28 cellular contexts compared by ENCODE assay signal in the genomic region with DNA sequence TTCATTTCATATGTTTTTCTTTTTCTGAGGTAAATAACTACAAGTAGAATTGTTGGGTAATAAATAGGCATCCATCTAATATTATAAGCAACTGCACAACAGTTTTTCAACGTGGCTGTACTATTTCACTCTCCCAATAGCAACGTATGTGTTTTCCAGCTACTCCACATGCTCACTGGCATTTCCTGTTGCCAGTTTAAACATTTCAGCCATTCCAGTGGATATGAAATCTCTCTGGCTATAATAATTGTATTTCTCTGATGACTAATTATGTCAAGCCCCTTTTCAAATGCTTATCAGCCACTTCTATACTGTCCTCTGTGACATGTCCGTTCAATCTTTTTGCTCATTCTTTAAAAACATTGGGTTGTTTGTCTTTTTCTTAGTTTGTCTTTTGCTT. TPM values are rescaled to one million over a fixed set of nuclear protein-coding genes. Genes with fewer than 3 reads are reported as not detected.
DNase-seq lines count a peak whose midpoint lies in the region; FAIRE-seq and TF ChIP-seq lines count a peak whose summit lies in the region.
"Had no signal": no experiment of that assay in that cellular context is flagged by ENCODE, and none has a peak within 500 bp of the region (broad histone marks: within the 10 kb centered on the region; RNA-seq: fewer than 3 reads in every experiment).

No MANE protein-coding gene starts in this region.

- no peak overlapping the region for H3K4me3 Mint-ChIP-seq in activated T-helper 1 cell treated with anti-CD3 and anti-CD28 coated beads, Interleukin-12 subunit alpha, Interleukin-12 subunit beta, Interleukin-2, Interleukin-4 antibody, amounts not matched to agents 30 ng/mL and 10 ng/mL and 1 ng/mL, durations not matched to agents 14 hours and 24 hours and 36 hours
- H3K4me3 Mint-ChIP-seq: activated naive CD8-positive, alpha-beta T cell treated with anti-CD3 and anti-CD28 coated beads for 36 hours; CD8-positive, alpha-beta T cell; nephron progenitor cell; stimulated activated naive CD8-positive, alpha-beta T cell treated with anti-CD3 and anti-CD28 coated beads, Interleukin-15, Interleukin-2, amounts not matched to agents 100 ng/mL and 50 ng/mL, for 24 hours had no signal

- peaks cover 19% of the 10 kb centered on the region; the same call in 1 of the 2 replicates for H3F3A ChIP-seq in GM23248 (ENCODE audit: insufficient read depth)

- H3K9me2 ChIP-seq in GM23248 (ENCODE audit: insufficient read depth): no peaks in the 10 kb centered on the region

- no peaks in the 10 kb centered on the region for H3K79me2 ChIP-seq in GM23248 (ENCODE audit: insufficient read depth)
- no peaks in the 10 kb centered on the region for H3K79me2 ChIP-seq in osteoblast (ENCODE audit: insufficient read depth, low read length)

- H3K9me3 ChIP-seq in GM23248 (ENCODE audit: low read depth): no peaks in the 10 kb centered on the region
- no peaks in the 10 kb centered on the region for H3K9me3 ChIP-seq in osteoblast (ENCODE audit: low read depth, low read length)
- no peaks in the 10 kb centered on the region for H3K9me3 ChIP-seq in left ventricle myocardium inferior (replicated peaks)
- H3K9me3 ChIP-seq: breast epithelium, tibial nerve had no signal

- H4K20me1 ChIP-seq in GM23248 (ENCODE audit: insufficient read depth) (no peaks in the 10 kb centered on the region), osteoblast (ENCODE audit: insufficient read depth, low read length) (no peaks in the 10 kb centered on the region)

- H3K4me2 ChIP-seq in GM23248 (ENCODE audit: unreplicated experiment) (peak overlapping the region; percentile 16), osteoblast (ENCODE audit: insufficient read depth, low read length) (peak overlapping the region; percentile 24)

- H3K27ac ChIP-seq in GM23248 (no peak overlapping the region), epithelial cell of prostate (peak overlapping the region; percentile 6), osteoblast (ENCODE audit: low read depth, low read length) (peak overlapping the region; percentile 9), left ventricle myocardium inferior (replicated peaks) (no peak overlapping the region)
- H3K27ac ChIP-seq: breast epithelium, dorsolateral prefrontal cortex, tibial nerve had no signal

- no peak overlapping the region for H3K4me3 ChIP-seq in GM23248
- no peak overlapping the region for H3K4me3 ChIP-seq in osteoblast (ENCODE audit: insufficient read depth, low read length)
- no peak overlapping the region for H3K4me3 ChIP-seq in left ventricle myocardium inferior
- H3K4me3 ChIP-seq: breast epithelium, dorsolateral prefrontal cortex, tibial nerve had no signal

- DNase-seq in GM23248 (peak; percentile 33), amniotic epithelial cell (ENCODE audit: low read depth) (peak; percentile 73), epithelial cell of prostate (ENCODE audit: low read depth, low spot score) (no peak), osteoblast (ENCODE audit: insufficient read length, low spot score, missing footprints) (peak; percentile 46), NCI-H2081 treated with DMSO at 0.1 percent for 48 hours (lab: John Stamatoyannopoulos, UW) (no peak), left ventricle myocardium inferior (no peak), H54 (ENCODE audit: insufficient read length, low spot score) (no peak)
- no peak for DNase-seq in activated T-helper 1 cell treated with anti-CD3 and anti-CD28 coated beads, Interleukin-12 subunit alpha, Interleukin-12 subunit beta, Interleukin-2, Interleukin-4 antibody, amounts not matched to agents 30 ng/mL and 10 ng/mL and 1 ng/mL, durations not matched to agents 14 hours and 24 hours and 36 hours (ENCODE audit: low spot score)
- DNase-seq: activated CD4-positive, alpha-beta T cell treated with anti-CD3 and anti-CD28 coated beads for 1 hour; activated naive CD8-positive, alpha-beta T cell treated with anti-CD3 and anti-CD28 coated beads for 36 hours; CD8-positive, alpha-beta T cell; DMS53; dorsolateral prefrontal cortex; glutamatergic neuron; left cardiac atrium; midbrain; NCI-H1105; NCI-H2081; NCI-H510A treated with DMSO at 0.1 percent for 48 hours; nephron progenitor cell; small intestine; stimulated activated CD4-positive, alpha-beta T cell treated with anti-CD3 and anti-CD28 coated beads, Interleukin-2, amount 100 ng/mL, for 48 hours had no signal

- in situ Hi-C loops in GM23248 (cut with MboI): no loop called here

- H3K9me3 Mint-ChIP-seq in activated T-helper 1 cell treated with anti-CD3 and anti-CD28 coated beads, Interleukin-12 subunit alpha, Interleukin-12 subunit beta, Interleukin-2, Interleukin-4 antibody, amounts not matched to agents 30 ng/mL and 10 ng/mL and 1 ng/mL, durations not matched to agents 14 hours and 24 hours and 36 hours: no peaks in the 10 kb centered on the region
- H3K9me3 Mint-ChIP-seq: activated naive CD8-positive, alpha-beta T cell treated with anti-CD3 and anti-CD28 coated beads for 36 hours; CD8-positive, alpha-beta T cell; stimulated activated naive CD8-positive, alpha-beta T cell treated with anti-CD3 and anti-CD28 coated beads, Interleukin-15, Interleukin-2, amounts not matched to agents 100 ng/mL and 50 ng/mL, for 24 hours had no signal

- H3K9ac ChIP-seq in GM23248: no peak overlapping the region

- TF ChIP-seq POLR2A in H54 (IDR thresholded peaks at IDR 0.05; ENCODE audit: low read depth, low read length): no peak

- no peaks in the 10 kb centered on the region for H3K36me3 ChIP-seq in GM23248 (ENCODE audit: low read depth)
- H3K36me3 ChIP-seq in osteoblast (ENCODE audit: insufficient read depth, low read length): no peaks in the 10 kb centered on the region
- no peaks in the 10 kb centered on the region for H3K36me3 ChIP-seq in left ventricle myocardium inferior
- H3K36me3 ChIP-seq: breast epithelium, tibial nerve had no signal

- no peaks in the 10 kb centered on the region for H3K27me3 ChIP-seq in GM23248 (replicated peaks; ENCODE audit: insufficient read depth)
- peaks cover 4% of the 10 kb centered on the region for H3K27me3 ChIP-seq in osteoblast (ENCODE audit: insufficient read depth, low read length)
- no peaks in the 10 kb centered on the region for H3K27me3 ChIP-seq in left ventricle myocardium inferior (ENCODE audit: low read depth)
- H3K27me3 ChIP-seq: breast epithelium, dorsolateral prefrontal cortex, tibial nerve had no signal

- H3K36me3 Mint-ChIP-seq in activated T-helper 1 cell treated with anti-CD3 and anti-CD28 coated beads, Interleukin-12 subunit alpha, Interleukin-12 subunit beta, Interleukin-2, Interleukin-4 antibody, amounts not matched to agents 30 ng/mL and 10 ng/mL and 1 ng/mL, durations not matched to agents 14 hours and 24 hours and 36 hours (ENCODE audit: low read depth): peaks cover 3% of the 10 kb centered on the region
- H3K36me3 Mint-ChIP-seq: activated naive CD8-positive, alpha-beta T cell treated with anti-CD3 and anti-CD28 coated beads for 36 hours; CD8-positive, alpha-beta T cell had no signal

- peaks cover 19% of the 10 kb centered on the region for H3K4me1 ChIP-seq in GM23248 (ENCODE audit: insufficient read depth)
- peaks cover 14% of the 10 kb centered on the region for H3K4me1 ChIP-seq in osteoblast (ENCODE audit: insufficient read depth, low read length)
- H3K4me1 ChIP-seq in left ventricle myocardium inferior: peaks cover 3% of the 10 kb centered on the region
- H3K4me1 ChIP-seq: breast epithelium, tibial nerve had no signal

- H3K27me3 Mint-ChIP-seq in activated T-helper 1 cell treated with anti-CD3 and anti-CD28 coated beads, Interleukin-12 subunit alpha, Interleukin-12 subunit beta, Interleukin-2, Interleukin-4 antibody, amounts not matched to agents 30 ng/mL and 10 ng/mL and 1 ng/mL, durations not matched to agents 14 hours and 24 hours and 36 hours (ENCODE audit: insufficient read depth): peaks cover 2% of the 10 kb centered on the region
- H3K27me3 Mint-ChIP-seq: activated naive CD8-positive, alpha-beta T cell treated with anti-CD3 and anti-CD28 coated beads for 36 hours; stimulated activated naive CD8-positive, alpha-beta T cell treated with anti-CD3 and anti-CD28 coated beads, Interleukin-15, Interleukin-2, amounts not matched to agents 100 ng/mL and 50 ng/mL, for 24 hours had no signal

- no peak for FAIRE-seq in H54 (lab: Jason Lieb, UNC)
- FAIRE-seq: GM12892, small intestine, TTC549 had no signal

- intact Hi-C loops in activated T-helper 1 cell treated with anti-CD3 and anti-CD28 coated beads, Interleukin-12 subunit alpha, Interleukin-12 subunit beta, Interleukin-2, Interleukin-4 antibody, amounts not matched to agents 30 ng/mL and 10 ng/mL and 1 ng/mL, durations not matched to agents 14 hours and 24 hours and 36 hours (cut with micrococcal nuclease): no loop called here
- intact Hi-C loops in left ventricle myocardium inferior (cut with micrococcal nuclease): no loop called here

- H3K27ac Mint-ChIP-seq in activated T-helper 1 cell treated with anti-CD3 and anti-CD28 coated beads, Interleukin-12 subunit alpha, Interleukin-12 subunit beta, Interleukin-2, Interleukin-4 antibody, amounts not matched to agents 30 ng/mL and 10 ng/mL and 1 ng/mL, durations not matched to agents 14 hours and 24 hours and 36 hours: no peak overlapping the region
- H3K27ac Mint-ChIP-seq: activated naive CD8-positive, alpha-beta T cell treated with anti-CD3 and anti-CD28 coated beads for 36 hours; CD8-positive, alpha-beta T cell; nephron progenitor cell; progenitor cell of endocrine pancreas; stimulated activated naive CD8-positive, alpha-beta T cell treated with anti-CD3 and anti-CD28 coated beads, Interleukin-15, Interleukin-2, amounts not matched to agents 100 ng/mL and 50 ng/mL, for 24 hours had no signal

- H3K4me1 Mint-ChIP-seq in activated T-helper 1 cell treated with anti-CD3 and anti-CD28 coated beads, Interleukin-12 subunit alpha, Interleukin-12 subunit beta, Interleukin-2, Interleukin-4 antibody, amounts not matched to agents 30 ng/mL and 10 ng/mL and 1 ng/mL, durations not matched to agents 14 hours and 24 hours and 36 hours (ENCODE audit: low read depth): peaks cover 23% of the 10 kb centered on the region

- no peak for TF ChIP-seq CTCF in osteoblast (IDR thresholded peaks at IDR 0.05; ENCODE audit: extremely low read depth, low read depth, low read length)
- TF ChIP-seq CTCF in left ventricle myocardium inferior (IDR thresholded peaks at IDR 0.05; ENCODE audit: borderline replicate concordance): no peak

- H2AFZ ChIP-seq in GM23248: no peak overlapping the region
- no peak overlapping the region for H2AFZ ChIP-seq in osteoblast (ENCODE audit: low read length)

- 36% methylated on average over 3 of the region's 3 CpGs for WGBS in GM23248 (ENCODE audit: low coverage in 1 of 2, low lambda C conversion rate in 2 of 2, missing lambda C conversion rate in 2 of 2), 2 experiments

RNA-seq across cellular contexts. Expression of a gene that starts 26.8 kb away (rescaled TPM):
- not detected in 2 replicates for total RNA-seq in GM23248 (2014; rRNA removed; shearing (Covaris generic))
- 0.49 and 0.58 TPM in 2 replicates for polyA plus RNA-seq in GM23248 (2016; fragmentation: Nextera tagmentation; extraction: Ambion mirVana)
- total RNA-seq in osteoblast (0.29 TPM in 1 of 2 replicates, not detected in the other), left ventricle myocardium inferior (7.2 TPM)
- total RNA-seq in activated T-helper 1 cell treated with anti-CD3 and anti-CD28 coated beads, Interleukin-12 subunit alpha, Interleukin-12 subunit beta, Interleukin-2, Interleukin-4 antibody, amounts not matched to agents 30 ng/mL and 10 ng/mL and 1 ng/mL, durations not matched to agents 14 hours and 24 hours and 36 hours: 65.8 and 72.2 TPM in 2 replicates
- total RNA-seq: progenitor cell of endocrine pancreas had no signal

Comparison
In these comparisons a context has a peak if more than half of its experiments do, and no peak if none do; other contexts are left out.
1. DNase-seq: peak in GM23248 (single experiment), amniotic epithelial cell (single experiment) and osteoblast (single experiment); none in epithelial cell of prostate (single experiment), NCI-H2081 treated with DMSO at 0.1 percent for 48 hours (single experiment), activated T-helper 1 cell treated with anti-CD3 and anti-CD28 coated beads, Interleukin-12 subunit alpha, Interleukin-12 subunit beta, Interleukin-2, Interleukin-4 antibody, amounts not matched to agents 30 ng/mL and 10 ng/mL and 1 ng/mL, durations not matched to agents 14 hours and 24 hours and 36 hours (single experiment), left ventricle myocardium inferior (single experiment) and H54 (single experiment).
2. H3K27ac ChIP-seq: peak in epithelial cell of prostate (single experiment) and osteoblast (single experiment); none in GM23248 (single experiment) and left ventricle myocardium inferior (single experiment).